ENCODE assay signal across 29 cellular contexts in the genomic region with DNA sequence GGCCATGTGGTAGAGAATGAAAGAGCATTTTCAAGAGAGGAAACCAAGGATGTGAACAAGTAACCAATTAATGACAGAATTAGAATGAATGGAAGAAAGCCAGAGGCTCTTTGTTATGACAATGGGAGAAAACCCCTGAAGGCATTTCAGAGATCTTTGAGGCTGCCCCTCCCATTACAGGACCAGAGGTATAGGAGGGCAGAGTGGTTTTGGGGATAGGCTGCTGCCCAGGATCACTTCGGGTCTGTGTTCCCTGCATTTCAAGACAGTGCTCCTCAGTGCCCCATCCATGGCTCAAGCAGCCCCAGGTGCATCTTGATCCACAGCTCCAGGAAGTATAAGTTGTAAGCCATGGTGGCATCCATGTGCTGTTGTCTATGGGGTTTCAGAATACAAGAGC.
"Had no signal": no experiment of that assay in that cellular context is flagged by ENCODE, and none has a peak within 500 bp of the region (broad histone marks: within the 10 kb centered on the region; RNA-seq: fewer than 3 reads in every experiment).

No MANE protein-coding gene starts in this region.

- DNase-seq: activated CD4-positive, alpha-beta T cell treated with anti-CD3 and anti-CD28 coated beads, Interleukin-2, amount 10 ng/mL, durations not matched to agents 24 days and 14 days; activated CD4-positive, alpha-beta T cell treated with anti-CD3 and anti-CD28 coated beads, Interleukin-2, amount 50 U/mL, for 4 hours; activated CD8-positive, alpha-beta T cell treated with anti-CD3 and anti-CD28 coated beads for 36 hours; activated gamma-delta T cell; activated naive CD4-positive, alpha-beta T cell treated with Interleukin-2 at 50 U/mL for 16 hours; activated naive CD8-positive, alpha-beta T cell treated with anti-CD3 and anti-CD28 coated beads, Interleukin-2, amount 10 ng/mL, durations not matched to agents 7 days and 5 days; activated T-cell treated with anti-CD3 and anti-CD28 coated beads, Interleukin-2, amount 50 U/mL, for 24 hours; amygdala; body of pancreas; Kasumi-1; KG1; MG63; NCI-H1048; NCI-H1436 treated with DMSO at 0.1 percent for 48 hours; NCI-H1694 treated with DMSO at 0.1 percent for 48 hours; NCI-H2029; NCI-H2171; NCI-H510A; NCI-H526; NCI-H748 treated with DMSO at 0.1 percent for 48 hours; SHP77; SJCRH30; T1000; WERI-Rb-1 had no signal

- H3K4me1 ChIP-seq: body of pancreas, breast epithelium, SJCRH30 had no signal

- H3K9me3 ChIP-seq: body of pancreas, breast epithelium, MG63, SJCRH30 had no signal

- ATAC-seq: activated CD8-positive, alpha-beta T cell treated with anti-CD3 and anti-CD28 coated beads for 36 hours; body of pancreas; Panc1 had no signal

- H3K27ac ChIP-seq: body of pancreas, breast epithelium, SJCRH30, SK-N-MC, WERI-Rb-1 had no signal

- H3K27ac Mint-ChIP-seq: activated CD4-positive, alpha-beta T cell treated with anti-CD3 and anti-CD28 coated beads, Interleukin-2, amount 10 ng/mL, durations not matched to agents 24 days and 14 days; activated CD8-positive, alpha-beta T cell treated with anti-CD3 and anti-CD28 coated beads for 36 hours; activated naive CD4-positive, alpha-beta T cell treated with anti-CD3 and anti-CD28 coated beads, Interleukin-2, amount 50 U/mL, for 24 hours; activated naive CD8-positive, alpha-beta T cell treated with anti-CD3 and anti-CD28 coated beads, Interleukin-2, amount 10 ng/mL, durations not matched to agents 7 days and 5 days; activated T-cell treated with anti-CD3 and anti-CD28 coated beads, Interleukin-2, amount 50 U/mL, for 24 hours; activated T-helper 2 cell treated with anti-CD3 and anti-CD28 coated beads, Interferon-gamma antibody, Interleukin-2, Interleukin-4, amounts not matched to agents 10 μg/mL and 5 μg/mL and 100 μg/mL, durations not matched to agents 14 hours and 24 hours and 36 hours had no signal

- H3K36me3 Mint-ChIP-seq: activated naive CD4-positive, alpha-beta T cell treated with anti-CD3 and anti-CD28 coated beads, Interleukin-2, amount 50 U/mL, for 24 hours; activated naive CD8-positive, alpha-beta T cell treated with anti-CD3 and anti-CD28 coated beads, Interleukin-2, amount 10 ng/mL, durations not matched to agents 7 days and 5 days had no signal

- H3K4me1 Mint-ChIP-seq: activated CD4-positive, alpha-beta T cell treated with anti-CD3 and anti-CD28 coated beads, Interleukin-2, amount 10 ng/mL, durations not matched to agents 24 days and 14 days; activated naive CD4-positive, alpha-beta T cell treated with anti-CD3 and anti-CD28 coated beads, Interleukin-2, amount 50 U/mL, for 24 hours; activated naive CD8-positive, alpha-beta T cell treated with anti-CD3 and anti-CD28 coated beads, Interleukin-2, amount 10 ng/mL, durations not matched to agents 7 days and 5 days had no signal

- H3K27me3 Mint-ChIP-seq: activated CD8-positive, alpha-beta T cell treated with anti-CD3 and anti-CD28 coated beads for 36 hours; activated naive CD4-positive, alpha-beta T cell treated with anti-CD3 and anti-CD28 coated beads, Interleukin-2, amount 50 U/mL, for 24 hours had no signal

- H3K4me3 ChIP-seq: body of pancreas, breast epithelium, MG63, SJCRH30, SK-N-MC had no signal

- H3K9me3 Mint-ChIP-seq: activated CD4-positive, alpha-beta T cell treated with anti-CD3 and anti-CD28 coated beads, Interleukin-2, amount 10 ng/mL, durations not matched to agents 24 days and 14 days; activated CD8-positive, alpha-beta T cell treated with anti-CD3 and anti-CD28 coated beads for 36 hours; activated naive CD4-positive, alpha-beta T cell treated with anti-CD3 and anti-CD28 coated beads, Interleukin-2, amount 50 U/mL, for 24 hours; activated naive CD8-positive, alpha-beta T cell treated with anti-CD3 and anti-CD28 coated beads, Interleukin-2, amount 10 ng/mL, durations not matched to agents 7 days and 5 days; activated T-helper 2 cell treated with anti-CD3 and anti-CD28 coated beads, Interferon-gamma antibody, Interleukin-2, Interleukin-4, amounts not matched to agents 10 μg/mL and 5 μg/mL and 100 μg/mL, durations not matched to agents 14 hours and 24 hours and 36 hours had no signal

- H3K36me3 ChIP-seq: breast epithelium, MG63, SJCRH30, WERI-Rb-1 had no signal

- H3K4me3 Mint-ChIP-seq: activated CD4-positive, alpha-beta T cell treated with anti-CD3 and anti-CD28 coated beads, Interleukin-2, amount 10 ng/mL, durations not matched to agents 24 days and 14 days; activated CD8-positive, alpha-beta T cell treated with anti-CD3 and anti-CD28 coated beads for 36 hours; activated naive CD4-positive, alpha-beta T cell treated with anti-CD3 and anti-CD28 coated beads, Interleukin-2, amount 50 U/mL, for 24 hours; activated naive CD8-positive, alpha-beta T cell treated with anti-CD3 and anti-CD28 coated beads, Interleukin-2, amount 10 ng/mL, durations not matched to agents 7 days and 5 days; activated T-cell treated with anti-CD3 and anti-CD28 coated beads, Interleukin-2, amount 50 U/mL, for 24 hours had no signal
